ENCODE assay signal across 9 cellular contexts in the genomic region with DNA sequence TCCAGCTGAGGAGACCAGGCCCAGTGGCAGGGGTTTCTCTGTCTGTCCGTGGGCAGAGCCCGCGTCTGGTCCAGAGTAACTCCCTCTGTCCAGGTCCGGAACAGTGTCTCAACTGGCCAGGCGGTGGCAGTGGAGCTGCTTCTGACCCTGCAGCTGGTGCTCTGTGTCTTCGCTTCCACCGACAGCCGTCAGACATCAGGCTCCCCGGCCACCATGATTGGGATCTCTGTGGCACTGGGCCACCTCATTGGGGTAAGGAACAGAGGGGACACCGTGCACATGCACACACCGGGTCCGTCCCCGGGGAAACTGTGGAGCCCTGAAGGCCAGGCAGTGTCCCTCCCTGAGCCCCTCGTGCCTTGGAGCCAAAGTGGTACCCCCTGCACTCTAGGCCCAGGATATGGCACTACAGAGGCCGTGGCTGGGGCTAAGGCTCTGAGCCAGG. TPM values are rescaled to one million over a fixed set of nuclear protein-coding genes. Genes with fewer than 3 reads are reported as not detected.
A peak's percentile ranks its signal among the peaks of the same experiment; 100 is the strongest.
DNase-seq lines count a peak whose midpoint lies in the region; ATAC-seq and TF ChIP-seq lines count a peak whose summit lies in the region.
"Had no signal": no experiment of that assay in that cellular context is flagged by ENCODE, and none has a peak within 500 bp of the region (broad histone marks: within the 10 kb centered on the region; RNA-seq: fewer than 3 reads in every experiment).

No MANE protein-coding gene starts in this region.

- no peaks in the 10 kb centered on the region for H3K9me2 ChIP-seq in MM.1S (replicated peaks; ENCODE audit: insufficient read depth, low read length)

- TF ChIP-seq POLR2A in Peyer's patch (IDR thresholded peaks at IDR 0.05) (no peak), erythroblast (IDR thresholded peaks at IDR 0.05; ENCODE audit: low read length) (no peak)

- H2AFZ ChIP-seq in MM.1S (ENCODE audit: low read length), result no peak overlapping the region

- no peaks in the 10 kb centered on the region for H4K20me1 ChIP-seq in MM.1S (ENCODE audit: insufficient read depth, low read length)

- DNase-seq in BE2C (peak; percentile 91), Peyer's patch (peak in 2 of 3 donors; percentile 58 to 59), erythroblast (lab: John Stamatoyannopoulos, UW) (peak; percentile 29 to 39), myocyte (ENCODE audit: low read depth) (peak; percentile 81), MM.1S (no peak), cerebellar nuclear complex (lab: John Stamatoyannopoulos, UW) (no peak)
- DNase-seq: T-cell had no signal

- no peak overlapping the region for H3K9ac ChIP-seq in MM.1S (ENCODE audit: low read length)

- peaks cover 38% of the 10 kb centered on the region for H3K4me1 ChIP-seq in BE2C
- peaks cover 0 to 14% (median 0%) of the 10 kb centered on the region in 4 donors for H3K4me1 ChIP-seq in Peyer's patch
- H3K4me1 ChIP-seq in MM.1S (ENCODE audit: low read length), result no peaks in the 10 kb centered on the region

- H3K4me2 ChIP-seq in MM.1S (ENCODE audit: low read depth, low read length), result no peak overlapping the region

- H3K36me3 ChIP-seq in BE2C (no peaks in the 10 kb centered on the region), Peyer's patch (no peaks in the 10 kb centered on the region), MM.1S (replicated peaks; ENCODE audit: insufficient read depth, low read length) (no peaks in the 10 kb centered on the region)

- no peaks in the 10 kb centered on the region for H3K9me3 ChIP-seq in BE2C
- no peaks in the 10 kb centered on the region for H3K9me3 ChIP-seq in Peyer's patch
- H3K9me3 ChIP-seq in MM.1S (replicated peaks; ENCODE audit: insufficient read depth, low read length), result no peaks in the 10 kb centered on the region

- TF ChIP-seq CTCF in BE2C (IDR thresholded peaks at IDR 0.05; ENCODE audit: low read depth, low read length) (peak; percentile 86), Peyer's patch (IDR thresholded peaks at IDR 0.05) (peak in 4 of 6 experiments; percentile 16 to 39 (median 29)), MM.1S (IDR thresholded peaks at IDR 0.05; ENCODE audit: low read length) (no peak)

- no peaks in the 10 kb centered on the region for H3F3A ChIP-seq in MM.1S (ENCODE audit: insufficient read depth, low read length)

- no peaks in the 10 kb centered on the region for H3K27me3 ChIP-seq in BE2C
- no peaks in the 10 kb centered on the region for H3K27me3 ChIP-seq in Peyer's patch
- H3K27me3 ChIP-seq in MM.1S (replicated peaks; ENCODE audit: insufficient read depth, low read length), result peaks cover 30% of the 10 kb centered on the region

- H3K27ac ChIP-seq in Peyer's patch, result no peak overlapping the region
- H3K27ac ChIP-seq in MM.1S (ENCODE audit: low read length), result no peak overlapping the region

- H3K79me2 ChIP-seq in MM.1S (ENCODE audit: low read length), result no peaks in the 10 kb centered on the region

- ATAC-seq in GM19328 (IDR thresholded peaks at IDR 0.05; ENCODE audit: unreplicated experiment) (no peak), HG03135 (IDR thresholded peaks at IDR 0.05; ENCODE audit: unreplicated experiment) (no peak)

- no peak overlapping the region for H3K4me3 ChIP-seq in BE2C (ENCODE audit: low read depth, low read length)
- H3K4me3 ChIP-seq in Peyer's patch, result no peak overlapping the region
- no peak overlapping the region for H3K4me3 ChIP-seq in MM.1S (ENCODE audit: low read length)

RNA-seq across cellular contexts. Expression of a gene that starts 1.5 kb away (rescaled TPM):
- polyA plus RNA-seq in BE2C (2012; ENCODE audit: insufficient read depth, insufficient read length, low read depth), result 3.2 TPM
- total RNA-seq in Peyer's patch (not detected), myocyte (0.05 TPM in 1 of 2 replicates, not detected in the other)
- polyA plus RNA-seq in myocyte (2012), result 0.05 TPM
- total RNA-seq: T-cell had no signal

RNA-seq across cellular contexts. Expression of a gene that starts 12.6 kb away (rescaled TPM):
- polyA plus RNA-seq in BE2C (2012; ENCODE audit: insufficient read depth, insufficient read length, low read depth), result 3.4 TPM
- not detected for total RNA-seq in Peyer's patch
- total RNA-seq in myocyte, result not detected in 2 replicates
- 0.10 TPM for polyA plus RNA-seq in myocyte (2012)
- total RNA-seq: T-cell had no signal

RNA-seq across cellular contexts. Expression of a gene that starts 23.7 kb away (rescaled TPM):
- polyA plus RNA-seq in BE2C (2012; ENCODE audit: insufficient read depth, insufficient read length, low read depth), result 2.5 TPM
- total RNA-seq in Peyer's patch (not detected), myocyte (not detected in 2 replicates)
- polyA plus RNA-seq in myocyte (2012), result not detected
- total RNA-seq: T-cell had no signal

RNA-seq across cellular contexts. Expression of a gene that starts 51.0 kb away (rescaled TPM):
- polyA plus RNA-seq in BE2C (2012; ENCODE audit: insufficient read depth, insufficient read length, low read depth), result 55.2 TPM
- total RNA-seq in Peyer's patch (10 to 100 TPM in 1 of 4 donors, 1 to 10 TPM in 3; 5.1 to 29.7 (median 8.5) TPM), myocyte (9.6 and 12.8 TPM in 2 replicates)
- 8.9 TPM for polyA plus RNA-seq in myocyte (2012)

Comparison
In these comparisons a context has a peak if more than half of its experiments do, and no peak if none do; other contexts are left out.
1. DNase-seq: peak in BE2C (single experiment), Peyer's patch (2 of 3), erythroblast (2 of 2) and myocyte (single experiment); none in MM.1S (single experiment) and cerebellar nuclear complex (0 of 2).